ENCODE assay signal across 24 cellular contexts in genomic region chr21:15027056-15027455, GRCh38.
"Had no signal": no experiment of that assay in that cellular context is flagged by ENCODE, and none has a peak within 500 bp of the region (broad histone marks: within the 10 kb centered on the region; RNA-seq: fewer than 3 reads in every experiment).

No MANE protein-coding gene starts in this region.

- FAIRE-seq: keratinocyte, urothelium cell line had no signal

- H3K27ac ChIP-seq: epithelial cell of prostate, gastrocnemius medialis, pancreas, thoracic aorta, tibial nerve, upper lobe of left lung had no signal

- H3K27me3 ChIP-seq: gastrocnemius medialis, left lung, pancreas, tibial nerve, upper lobe of left lung had no signal

- DNase-seq: cerebellar nuclear complex; cortex of kidney; effector memory CD8-positive, alpha-beta T cell; foreskin fibroblast; gastrocnemius medialis; head of caudate nucleus; left lung; mesenchymal stem cell; mucosa of descending colon; naive B cell; pancreas; stimulated activated CD4-positive, alpha-beta T cell treated with anti-CD3 and anti-CD28 coated beads, Interleukin-2, amount 100 ng/mL, for 24 hours; stimulated activated CD4-positive, alpha-beta T cell treated with anti-CD3 and anti-CD28 coated beads, Interleukin-4, amount 100 ng/mL, for 24 hours; stimulated activated naive CD8-positive, alpha-beta T cell treated with anti-CD3 and anti-CD28 coated beads, Interleukin-15, Interleukin-2, amounts not matched to agents 100 U/mL and 50 U/mL, for 24 hours; upper lobe of left lung had no signal

- ATAC-seq: effector memory CD8-positive, alpha-beta T cell; esophagus mucosa; gastrocnemius medialis; left lung; mucosa of descending colon; natural killer cell treated with Interleukin-12 subunit alpha and Interleukin-12 subunit beta and Interleukin-15 and Interleukin-18, amount 100 ng/mL, for 72 hours; pancreas; sciatic nerve; stimulated activated memory B cell treated with anti-CD40 and anti-IgM and Interleukin-4, amounts not matched to agents 10 μg/mL and 1 μg/mL and 100 μg/mL, for 72 hours; stimulated activated naive CD8-positive, alpha-beta T cell treated with anti-CD3 and anti-CD28 coated beads, Interleukin-15, Interleukin-2, amounts not matched to agents 100 U/mL and 50 U/mL, for 24 hours had no signal

- H3K36me3 ChIP-seq: gastrocnemius medialis, left lung, pancreas, thoracic aorta, upper lobe of left lung had no signal

- H3K9me3 ChIP-seq: gastrocnemius medialis, left lung, mucosa of descending colon, pancreas, thoracic aorta, upper lobe of left lung had no signal

- H3K4me3 ChIP-seq: gastrocnemius medialis, left lung, mucosa of descending colon, pancreas, thoracic aorta, tibial nerve, upper lobe of left lung had no signal
